Comparison of ENCODE assay signal across 5 cellular contexts in the genomic region with DNA sequence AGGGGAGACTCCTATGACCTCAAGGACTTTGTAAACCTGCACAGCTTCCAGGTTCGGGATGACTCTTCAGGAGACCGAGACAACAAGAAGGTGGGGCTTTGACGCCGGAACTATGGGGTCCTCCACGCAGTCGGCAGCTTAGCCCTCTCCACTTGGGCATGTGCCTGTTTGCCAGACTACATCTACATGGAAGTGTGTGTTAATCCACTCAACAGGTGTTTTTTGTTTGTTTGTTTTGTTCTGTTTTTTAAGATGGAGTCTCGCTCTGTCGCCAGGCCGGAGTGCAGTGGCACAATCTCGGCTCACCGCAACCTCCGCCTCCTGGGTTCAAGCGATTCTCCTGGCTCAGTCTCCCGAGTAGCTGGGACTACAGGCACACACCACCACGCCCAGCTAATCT. TPM values are rescaled to one million over a fixed set of nuclear protein-coding genes. Genes with fewer than 3 reads are reported as not detected.
"Had no signal": no experiment of that assay in that cellular context is flagged by ENCODE, and none has a peak within 500 bp of the region (broad histone marks: within the 10 kb centered on the region; RNA-seq: fewer than 3 reads in every experiment).

No MANE protein-coding gene starts in this region.

RNA-seq across cellular contexts. Expression of gene VAV1, which starts 57.3 kb away (rescaled TPM):
- total RNA-seq: MCF 10A, SJSA1 had no signal

RNA-seq across cellular contexts. Expression of gene ADGRE1, which starts 57.5 kb away (rescaled TPM):
- total RNA-seq: cerebellum, MCF 10A, PC-3, SJSA1, WTC11 had no signal
